Comparison of ENCODE assay signal across 10 cellular contexts in genomic region chr11:65591939-65592814, GRCh38. TPM values are rescaled to one million over a fixed set of nuclear protein-coding genes. Genes with fewer than 3 reads are reported as not detected.
DNase-seq lines count a peak whose midpoint lies in the region; ATAC-seq, FAIRE-seq and TF ChIP-seq lines count a peak whose summit lies in the region.
"Had no signal": no experiment of that assay in that cellular context is flagged by ENCODE, and none has a peak within 500 bp of the region (broad histone marks: within the 10 kb centered on the region; RNA-seq: fewer than 3 reads in every experiment).

No MANE protein-coding gene starts in this region.

- no peak overlapping the region for H4K8ac ChIP-seq in IMR-90 (ENCODE audit: low read depth in 2 of 2, low read length in 2 of 2)

- in situ Hi-C loops in IMR-90 (cut with MboI; ENCODE audit: low sequenced_read_pairs): no loop called here

- H3K27ac ChIP-seq in IMR-90 (ENCODE audit: insufficient read depth, low read length): no peak overlapping the region
- H3K27ac ChIP-seq in esophagus muscularis mucosa (replicated peaks in 1 of 4): peak overlapping the region; percentile 36 to 96 (median 50)
- peak overlapping the region; percentile 53 to 69 for H3K27ac ChIP-seq in left lung
- H3K27ac ChIP-seq in small intestine (ENCODE audit: low read depth in 1 of 2, low read length in 1 of 2): peak overlapping the region in 1 of 2 donors; percentile 68

- H3K9me1 ChIP-seq in IMR-90 (ENCODE audit: insufficient read depth, low read length): no peaks in the 10 kb centered on the region

- H3K36me3 ChIP-seq in IMR-90 (ENCODE audit: control insufficient read depth, insufficient read depth, low read length) (peaks cover 18% of the 10 kb centered on the region; the same call in 1 of the 2 replicates), esophagus muscularis mucosa (peaks cover 26 to 58% (median 50%) of the 10 kb centered on the region in 4 donors), left lung (peaks cover 0 to 69% of the 10 kb centered on the region in 2 donors), small intestine (ENCODE audit: control insufficient read depth in 2 of 2, insufficient read depth in 2 of 2, low read length in 2 of 2) (peaks cover 0 to 6% of the 10 kb centered on the region in 2 donors), MG63 (peaks cover 21% of the 10 kb centered on the region)

- TSS peak; percentile 81 for BruUV-seq in IMR-90 (replicated peaks; lab: Mats Ljungman, UMichigan)

- no peak for TF ChIP-seq POLR2A in IMR-90 (IDR thresholded peaks at IDR 0.05; ENCODE audit: low read depth, low read length)
- TF ChIP-seq POLR2A in esophagus muscularis mucosa (IDR thresholded peaks at IDR 0.05; ENCODE audit: low read depth): no peak

- H3K14ac ChIP-seq in IMR-90 (replicated peaks; ENCODE audit: low read depth, low read length): no peak overlapping the region

- intact Hi-C loops in IMR-90 (cut with micrococcal nuclease): loop anchor here (2.0 kb wide), 1 partner anchor 15 kb away; the partner anchor contains the start of gene EHBP1L1
- intact Hi-C loops in esophagus muscularis mucosa (cut with DNase I): loop anchor here (2.0 to 5.0 kb wide), 2 partner anchors 17 to 50 kb away; no protein-coding TSS in a partner anchor
- intact Hi-C loops in left lung (cut with DNase I): loop anchor here in 1 of 2 donors (10.0 kb wide), 1 partner anchor 47 kb away; no protein-coding TSS in a partner anchor

- no peak overlapping the region for H3K4me3 ChIP-seq in IMR-90 (ENCODE audit: insufficient read depth, low read depth, low read length)
- peak overlapping the region; percentile 9 to 32 (median 22) for H3K4me3 ChIP-seq in esophagus muscularis mucosa
- peak overlapping the region in 1 of 2 donors; percentile 9 for H3K4me3 ChIP-seq in left lung
- H3K4me3 ChIP-seq in small intestine (ENCODE audit: low read depth in 1 of 2, low read length in 2 of 2): peak overlapping the region in 1 of 2 donors; percentile 7
- H3K4me3 ChIP-seq in MG63: no peak overlapping the region

- H2AK9ac ChIP-seq in IMR-90 (replicated peaks; ENCODE audit: low read depth, low read length, poor library complexity): peak overlapping the region; percentile 55

- H3K4ac ChIP-seq in IMR-90 (ENCODE audit: low read depth, low read length): no peak overlapping the region

- POLR2A ChIA-PET in IMR-90 (lab: Charles Lee; ENCODE audit: unreplicated experiment): interaction anchor here (0.5 to 0.6 kb wide), 2 partner anchors 191 to 226 kb away, joined by 3 to 6 read pairs; no protein-coding TSS in a partner anchor

- H4K20me1 ChIP-seq in IMR-90 (ENCODE audit: insufficient read depth, low read length): peaks cover 5% of the 10 kb centered on the region

- TF ChIP-seq CTCF in IMR-90 (conservative IDR thresholded peaks at IDR 0.05; ENCODE audit: low read depth, low read length) (no peak), esophagus muscularis mucosa (IDR thresholded peaks at IDR 0.05) (peak in 2 of 3 experiments; percentile 7 to 15), left lung (IDR thresholded peaks at IDR 0.05) (no peak)

- peak overlapping the region; percentile 81 for H2AFZ ChIP-seq in IMR-90 (replicated peaks; ENCODE audit: low read length, poor library complexity)

- peak; percentile 44 for DNase-seq in IMR-90
- no peak for DNase-seq in esophagus muscularis mucosa (ENCODE audit: extremely low spot score)
- no peak for DNase-seq in left lung
- peak; percentile 43 for DNase-seq in small intestine
- DNase-seq in MG63: no peak
- DNase-seq: CD8-positive, alpha-beta memory T cell had no signal

- H2BK120ac ChIP-seq in IMR-90 (ENCODE audit: low read depth, low read length): no peak overlapping the region

- no peak overlapping the region for H3K18ac ChIP-seq in IMR-90 (ENCODE audit: low read depth, low read length)

- no peak overlapping the region for H2BK15ac ChIP-seq in IMR-90 (ENCODE audit: low read depth, low read length)

- WGBS in IMR-90 (ENCODE audit: extremely low coverage in 2 of 2, insufficient read length in 1 of 2), 2 experiments: 48% methylated on average over 76 of the region's 103 CpGs; no CpG with 5 or more reads in 1 of the 2 experiments
- WGBS in esophagus muscularis mucosa: 68% methylated on average over 39 of the region's 103 CpGs
- 28 to 39% (median 37%) methylated on average over 68 to 103 of the region's 103 CpGs for WGBS in small intestine, 3 donors

- H3K9me3 ChIP-seq in IMR-90 (ENCODE audit: control insufficient read depth, insufficient read depth, low read length): no peaks in the 10 kb centered on the region
- no peaks in the 10 kb centered on the region for H3K9me3 ChIP-seq in esophagus muscularis mucosa
- H3K9me3 ChIP-seq in left lung: no peaks in the 10 kb centered on the region
- no peaks in the 10 kb centered on the region for H3K9me3 ChIP-seq in small intestine (ENCODE audit: control insufficient read depth, low read depth)
- no peaks in the 10 kb centered on the region for H3K9me3 ChIP-seq in MG63

- no peak for TF ChIP-seq RAD21 in IMR-90 (IDR thresholded peaks at IDR 0.05; ENCODE audit: low read length)

- no peak overlapping the region for H2BK20ac ChIP-seq in IMR-90 (ENCODE audit: low read depth, low read length)

- no peak for TF ChIP-seq EP300 in esophagus muscularis mucosa (IDR thresholded peaks at IDR 0.05)

- H4K5ac ChIP-seq in IMR-90 (ENCODE audit: low read depth, low read length): no peak overlapping the region

- H3K79me1 ChIP-seq in IMR-90 (ENCODE audit: low read depth in 1 of 2, low read length in 2 of 2): peaks cover 0 to 16% of the 10 kb centered on the region in 2 experiments; a peak in 1 of 4 replicates

- H3K4me1 ChIP-seq in IMR-90 (ENCODE audit: control insufficient read depth, insufficient read depth, low read length) (peaks cover 4% of the 10 kb centered on the region), esophagus muscularis mucosa (peaks cover 44 to 84% (median 72%) of the 10 kb centered on the region in 4 donors), left lung (peaks cover 14 to 62% of the 10 kb centered on the region in 2 donors), small intestine (ENCODE audit: control insufficient read depth in 2 of 2, insufficient read depth in 1 of 2, low read depth in 1 of 2, low read length in 1 of 2) (peaks cover 0 to 2% of the 10 kb centered on the region in 2 donors)

- H3K4me2 ChIP-seq in IMR-90 (ENCODE audit: low read depth, low read length): no peak overlapping the region

- H2BK5ac ChIP-seq in IMR-90 (ENCODE audit: low read depth, low read length, poor library complexity, severe bottlenecking): no peak overlapping the region

- H4K91ac ChIP-seq in IMR-90 (ENCODE audit: insufficient read depth, low read depth, low read length): no peak overlapping the region

- ATAC-seq in IMR-90 (ENCODE audit: low read depth) (peak; percentile 18), left lung (peak; percentile 49), HG02938 (IDR thresholded peaks at IDR 0.05; ENCODE audit: unreplicated experiment) (no peak), GM19467 (IDR thresholded peaks at IDR 0.05; ENCODE audit: unreplicated experiment) (no peak), HG03442 (IDR thresholded peaks at IDR 0.05; ENCODE audit: unreplicated experiment) (no peak)

- no peak for FAIRE-seq in small intestine (lab: Jason Lieb, UNC)
- FAIRE-seq: H54 had no signal

- H3K27me3 ChIP-seq in IMR-90 (ENCODE audit: control insufficient read depth, insufficient read depth, low read length) (no peaks in the 10 kb centered on the region), esophagus muscularis mucosa (no peaks in the 10 kb centered on the region), left lung (no peaks in the 10 kb centered on the region), small intestine (ENCODE audit: control insufficient read depth in 2 of 2, insufficient read depth in 2 of 2, low read length in 2 of 2) (no peaks in the 10 kb centered on the region), MG63 (no peaks in the 10 kb centered on the region)

- CTCF ChIA-PET in IMR-90 (lab: Yijun Ruan, JAX): interaction anchor here (0.6 kb wide), 1 partner anchor 62 kb away, joined by 3 read pairs; no protein-coding TSS in a partner anchor

- H2AK5ac ChIP-seq in IMR-90 (ENCODE audit: low read depth, low read length): no peak overlapping the region

- H3K9ac ChIP-seq in IMR-90 (ENCODE audit: low read depth, low read length): no peak overlapping the region

- dilution Hi-C loops in IMR-90 (cut with HindIII; ENCODE audit: low sequenced_read_pairs, unreplicated experiment): no loop called here

- no peak overlapping the region for H3K23ac ChIP-seq in IMR-90 (ENCODE audit: low read depth, low read length)

- no peak overlapping the region for H3K56ac ChIP-seq in IMR-90 (ENCODE audit: extremely low read depth, insufficient read depth, low read length)

RNA-seq across cellular contexts. Expression of gene KCNK7, which starts 3.4 kb away (rescaled TPM):
- total RNA-seq in IMR-90 (2012; rRNA removed) (not detected in 2 replicates), esophagus muscularis mucosa (1 to 10 TPM in 3 of 4 donors, under 1 TPM in 1; 0.99 to 1.2 (median 1.2) TPM), left lung (1 to 10 TPM in 1 of 2 donors, not detected in 1; 2.0 TPM)
- polyA plus RNA-seq in IMR-90 (2012; rRNA removed) (0.09 and 0.34 TPM in 2 replicates), small intestine (10 to 100 TPM in 1 of 3 donors, under 1 TPM in 1, not detected in 1; 0.84 to 31.1 TPM)
- polyA plus RNA-seq in IMR-90 (2012; cell fraction: cytosol; rRNA removed): 0.08 and 0.13 TPM in 2 replicates
- polyA plus RNA-seq in IMR-90 (2012; cell fraction: nucleus; rRNA removed; ENCODE audit: low replicate concordance): 0.89 and 3.2 TPM in 2 replicates
- total RNA-seq in MG63 (2014; rRNA removed; shearing (Covaris generic); ENCODE audit: low replicate concordance): not detected in 2 replicates
- polyA plus RNA-seq: CD8-positive, alpha-beta memory T cell had no signal

RNA-seq across cellular contexts. Expression of gene EHBP1L1, which starts 16.3 kb away (rescaled TPM):
- total RNA-seq in IMR-90 (2012; rRNA removed): 10.0 and 13.3 TPM in 2 replicates
- polyA plus RNA-seq in IMR-90 (2012; rRNA removed): 27.4 and 29.0 TPM in 2 replicates
- polyA plus RNA-seq in IMR-90 (2012; cell fraction: cytosol; rRNA removed): 13.2 and 27.4 TPM in 2 replicates
- polyA plus RNA-seq in IMR-90 (2012; cell fraction: nucleus; rRNA removed; ENCODE audit: low replicate concordance): 82.3 and 155 TPM in 2 replicates
- 100 to 1,000 TPM; 186 to 472 (median 293) TPM for total RNA-seq in esophagus muscularis mucosa
- total RNA-seq in left lung: 100 to 1,000 TPM in 1 of 2 donors, 10 to 100 TPM in 1; 57.0 to 133 TPM
- polyA plus RNA-seq in small intestine: 100 to 1,000 TPM in 1 of 3 donors, 10 to 100 TPM in 2; 36.1 to 131 (median 68.4) TPM
- 30.8 and 65.1 TPM in 2 replicates for total RNA-seq in MG63 (2014; rRNA removed; shearing (Covaris generic); ENCODE audit: low replicate concordance)

RNA-seq across cellular contexts. Expression of gene FAM89B, which starts 19.8 kb away (rescaled TPM):
- 12.0 and 14.2 TPM in 2 replicates for total RNA-seq in IMR-90 (2012; rRNA removed)
- polyA plus RNA-seq in IMR-90 (2012; rRNA removed): 65.5 and 86.6 TPM in 2 replicates
- 20.7 and 84.1 TPM in 2 replicates for polyA plus RNA-seq in IMR-90 (2012; cell fraction: cytosol; rRNA removed)
- polyA plus RNA-seq in IMR-90 (2012; cell fraction: nucleus; rRNA removed; ENCODE audit: low replicate concordance): 26.4 and 80.1 TPM in 2 replicates
- 10 to 100 TPM; 47.9 to 90.4 (median 75.0) TPM for total RNA-seq in esophagus muscularis mucosa
- 10 to 100 TPM; 47.1 to 57.5 TPM for total RNA-seq in left lung
- 10 to 100 TPM; 30.0 to 39.2 (median 36.7) TPM for polyA plus RNA-seq in small intestine
- total RNA-seq in MG63 (2014; rRNA removed; shearing (Covaris generic); ENCODE audit: low replicate concordance): 45.5 and 66.6 TPM in 2 replicates

RNA-seq across cellular contexts. Expression of gene MAP3K11, which starts 21.8 kb away (rescaled TPM):
- 16.7 and 17.7 TPM in 2 replicates for total RNA-seq in IMR-90 (2012; rRNA removed)
- 37.5 and 52.0 TPM in 2 replicates for polyA plus RNA-seq in IMR-90 (2012; rRNA removed)
- polyA plus RNA-seq in IMR-90 (2012; cell fraction: cytosol; rRNA removed): 29.9 and 39.6 TPM in 2 replicates
- polyA plus RNA-seq in IMR-90 (2012; cell fraction: nucleus; rRNA removed; ENCODE audit: low replicate concordance): 57.5 and 129 TPM in 2 replicates
- total RNA-seq in esophagus muscularis mucosa: 10 to 100 TPM; 29.9 to 41.7 (median 37.6) TPM
- total RNA-seq in left lung: 100 to 1,000 TPM in 1 of 2 donors, 10 to 100 TPM in 1; 74.7 to 100 TPM
- 100 to 1,000 TPM in 2 of 3 donors, 10 to 100 TPM in 1; 66.4 to 180 (median 175) TPM for polyA plus RNA-seq in small intestine
- 22.2 and 48.8 TPM in 2 replicates for total RNA-seq in MG63 (2014; rRNA removed; shearing (Covaris generic); ENCODE audit: low replicate concordance)

RNA-seq across cellular contexts. Expression of gene ZNRD2, which starts 21.9 kb away (rescaled TPM):
- total RNA-seq in IMR-90 (2012; rRNA removed) (69.7 and 75.6 TPM in 2 replicates), esophagus muscularis mucosa (10 to 100 TPM; 43.6 to 77.3 (median 63.3) TPM), left lung (10 to 100 TPM; 21.7 to 32.3 TPM)
- polyA plus RNA-seq in IMR-90 (2012; rRNA removed) (90.3 and 113 TPM in 2 replicates), small intestine (10 to 100 TPM; 27.7 to 49.2 (median 38.4) TPM)
- polyA plus RNA-seq in IMR-90 (2012; cell fraction: cytosol; rRNA removed): 68.6 and 112 TPM in 2 replicates
- 56.1 and 132 TPM in 2 replicates for polyA plus RNA-seq in IMR-90 (2012; cell fraction: nucleus; rRNA removed; ENCODE audit: low replicate concordance)
- 51.1 and 90.7 TPM in 2 replicates for total RNA-seq in MG63 (2014; rRNA removed; shearing (Covaris generic); ENCODE audit: low replicate concordance)

Comparison
In these comparisons a context has a peak if more than half of its experiments do, and no peak if none do; other contexts are left out.
1. ATAC-seq: peak in IMR-90 (single experiment) and left lung (single experiment); none in HG02938 (single experiment), GM19467 (single experiment) and HG03442 (single experiment).
2. DNase-seq: peak in IMR-90 (single experiment) and small intestine (single experiment); none in esophagus muscularis mucosa (single experiment), left lung (0 of 2) and MG63 (single experiment).
3. H3K4me3 ChIP-seq: peak in esophagus muscularis mucosa (4 of 4); none in IMR-90 (single experiment) and MG63 (single experiment).
4. CTCF ChIP-seq: peak in esophagus muscularis mucosa (2 of 3); none in IMR-90 (single experiment) and left lung (0 of 2).